8 cellular contexts compared by ENCODE assay signal in the genomic region with DNA sequence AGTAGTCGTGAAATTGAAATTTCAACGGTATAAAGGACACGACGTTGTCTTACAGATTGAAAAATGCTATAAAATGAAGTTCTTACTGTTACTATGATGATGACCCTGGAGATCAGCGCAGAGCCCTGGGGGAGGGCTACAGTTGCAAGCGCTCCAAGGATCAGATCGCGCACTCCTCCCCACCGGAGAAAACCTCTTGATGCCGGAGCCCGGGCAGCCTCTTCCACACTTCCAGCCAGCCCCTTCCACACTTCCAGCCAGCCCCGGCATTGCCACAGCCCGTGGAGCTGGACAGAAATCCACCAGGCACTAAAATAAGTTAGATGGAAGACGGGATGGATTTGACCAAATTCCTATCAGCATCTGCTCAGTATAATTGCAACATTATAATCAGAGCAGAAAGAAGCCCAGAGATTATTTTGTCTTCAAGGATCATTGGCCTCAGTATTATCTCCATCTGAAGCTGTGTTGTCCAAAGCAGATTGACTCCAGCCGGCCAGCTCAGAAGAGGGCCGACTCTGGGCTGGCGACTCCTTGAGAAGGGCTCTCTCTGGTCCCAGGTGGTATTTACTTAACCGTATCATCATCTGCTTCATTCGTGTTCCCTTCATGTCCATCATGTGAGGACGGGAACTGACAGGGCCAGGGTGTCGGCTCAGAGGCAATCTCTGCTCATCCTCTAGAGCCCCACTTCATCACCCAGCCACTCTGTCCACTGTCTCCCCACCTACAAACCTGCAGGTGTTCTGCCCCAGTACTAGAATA. TPM values are rescaled to one million over a fixed set of nuclear protein-coding genes. Genes with fewer than 3 reads are reported as not detected.
A peak's percentile ranks its signal among the peaks of the same experiment; 100 is the strongest.
DNase-seq lines count a peak whose midpoint lies in the region; ATAC-seq and TF ChIP-seq lines count a peak whose summit lies in the region.

No MANE protein-coding gene starts in this region.

- H3K4me3 Mint-ChIP-seq in brain (peak overlapping the region; percentile 89 to 94 (median 92)), mesothelial cell of epicardium (peak overlapping the region; percentile 73)

- peak overlapping the region; percentile 88 to 96 (median 94) for H3K27ac Mint-ChIP-seq in brain
- H3K27ac Mint-ChIP-seq in mesothelial cell of epicardium = no peak overlapping the region

- H3K9me3 ChIP-seq in right atrium auricular region = no peaks in the 10 kb centered on the region
- H3K9me3 ChIP-seq in vagina = no peaks in the 10 kb centered on the region

- TF ChIP-seq CTCF in right atrium auricular region (IDR thresholded peaks at IDR 0.05) = no peak
- no peak for TF ChIP-seq CTCF in brain (conservative IDR thresholded peaks at IDR 0.05)
- TF ChIP-seq CTCF in mesothelial cell of epicardium (IDR thresholded peaks at IDR 0.05; ENCODE audit: unreplicated experiment) = no peak
- TF ChIP-seq CTCF in vagina (IDR thresholded peaks at IDR 0.05) = no peak

- H3K27ac ChIP-seq in right atrium auricular region = peak overlapping the region; percentile 86
- H3K27ac ChIP-seq in vagina = peak overlapping the region; percentile 87

- DNase-seq in right atrium auricular region (ENCODE audit: low spot score) = no peak
- no peak for DNase-seq in left ventricle myocardium superior
- no peak for DNase-seq in mesothelial cell of epicardium (ENCODE audit: low spot score in 2 of 2, unreplicated experiment in 2 of 2)
- DNase-seq in vagina (ENCODE audit: extremely low spot score in 2 of 2) = no peak
- no peak for DNase-seq in G401 (ENCODE audit: low spot score)

- ATAC-seq in left ventricle myocardium superior (no peak), HG02884 (IDR thresholded peaks at IDR 0.05; ENCODE audit: unreplicated experiment) (no peak), GM19455 (IDR thresholded peaks at IDR 0.05; ENCODE audit: unreplicated experiment) (no peak)

- H3K36me3 ChIP-seq in right atrium auricular region (no peaks in the 10 kb centered on the region), vagina (no peaks in the 10 kb centered on the region)

- H3K36me3 Mint-ChIP-seq in brain (peaks cover 1% of the 10 kb centered on the region), mesothelial cell of epicardium (no peaks in the 10 kb centered on the region)

- peak overlapping the region in 1 of 2 donors; percentile 73 for H3K4me3 ChIP-seq in right atrium auricular region
- peak overlapping the region; percentile 57 to 81 for H3K4me3 ChIP-seq in vagina

- peaks cover 0 to 6% (median 0%) of the 10 kb centered on the region in 5 experiments for H3K9me3 Mint-ChIP-seq in brain
- no peaks in the 10 kb centered on the region for H3K9me3 Mint-ChIP-seq in mesothelial cell of epicardium

- in situ Hi-C loops in G401 (cut with HindIII; ENCODE audit: low sequenced_read_pairs) = loop anchor here (25.0 kb wide), 1 partner anchor 138 kb away; no protein-coding TSS in a partner anchor

- H3K27me3 ChIP-seq in right atrium auricular region (no peaks in the 10 kb centered on the region), vagina (no peaks in the 10 kb centered on the region)

- TF ChIP-seq POLR2A in vagina (IDR thresholded peaks at IDR 0.05) = no peak

- intact Hi-C loops in left ventricle myocardium superior (cut with micrococcal nuclease) = loop anchor here (10.0 kb wide), 1 partner anchor 50 kb away; a partner anchor contains a TSS
- intact Hi-C loops in vagina (cut with DNase I) = loop anchor here (5.0 kb wide), 1 partner anchor 52 kb away; a partner anchor contains a TSS

- H3K4me1 Mint-ChIP-seq in brain = peaks cover 37% of the 10 kb centered on the region
- H3K4me1 Mint-ChIP-seq in mesothelial cell of epicardium = peaks cover 18% of the 10 kb centered on the region

- H3K27me3 Mint-ChIP-seq in brain (peaks cover 41% of the 10 kb centered on the region), mesothelial cell of epicardium (ENCODE audit: low read depth) (peaks cover 22% of the 10 kb centered on the region)

- H3K4me1 ChIP-seq in right atrium auricular region (peaks cover 0 to 24% of the 10 kb centered on the region in 2 donors), vagina (peaks cover 20% of the 10 kb centered on the region)

RNA-seq across cellular contexts. Expression of a gene that starts 0.8 kb away (rescaled TPM):
- total RNA-seq in right atrium auricular region (10 to 100 TPM; 42.5 to 45.1 TPM), left ventricle myocardium superior (90.4 TPM), mesothelial cell of epicardium (94.2 to 103 TPM (median 95.0 TPM) in 3 replicates), vagina (35.1 TPM)
- 30.9 TPM for polyA plus RNA-seq in brain (ENCODE audit: insufficient read depth, low read depth, low replicate concordance)
- total RNA-seq in G401 (2014; rRNA removed; shearing (Covaris generic)) = 3.4 and 5.3 TPM in 2 replicates

RNA-seq across cellular contexts. Expression of a gene that starts 52.7 kb away (rescaled TPM):
- total RNA-seq in right atrium auricular region (10 to 100 TPM; 15.1 to 18.4 TPM), left ventricle myocardium superior (20.6 TPM), mesothelial cell of epicardium (38.0 to 39.0 TPM (median 38.3 TPM) in 3 replicates), vagina (25.5 TPM)
- 30.2 TPM for polyA plus RNA-seq in brain (ENCODE audit: insufficient read depth, low read depth, low replicate concordance)
- total RNA-seq in G401 (2014; rRNA removed; shearing (Covaris generic)) = 13.7 and 20.7 TPM in 2 replicates
